Comparison of ENCODE assay signal across 18 cellular contexts in the genomic region with DNA sequence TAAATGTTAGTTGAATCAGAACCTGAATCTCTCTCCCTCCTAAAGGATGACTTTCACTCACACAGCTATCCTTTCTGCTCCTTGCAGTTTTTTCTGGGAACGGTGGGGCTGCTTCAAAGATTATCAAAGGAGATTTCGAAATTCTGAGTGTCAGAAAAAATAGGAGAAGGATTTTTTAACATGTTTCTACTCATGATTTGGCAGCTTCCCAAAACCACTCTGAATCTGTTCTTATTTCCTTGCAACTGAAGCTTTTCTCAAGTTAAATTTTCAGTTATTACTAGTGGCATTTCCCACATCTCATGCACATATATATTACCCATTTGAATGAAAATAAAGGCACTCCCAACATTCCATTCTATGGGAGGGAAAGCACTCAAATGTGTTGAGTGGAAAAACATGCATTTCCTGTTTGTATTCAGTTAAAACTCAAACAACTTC.
DNase-seq lines count a peak whose midpoint lies in the region; ATAC-seq and TF ChIP-seq lines count a peak whose summit lies in the region.
"Had no signal": no experiment of that assay in that cellular context is flagged by ENCODE, and none has a peak within 500 bp of the region (broad histone marks: within the 10 kb centered on the region; RNA-seq: fewer than 3 reads in every experiment).

No MANE protein-coding gene starts in this region.

- no peak for ATAC-seq in GM21786 (IDR thresholded peaks at IDR 0.05; ENCODE audit: unreplicated experiment)
- ATAC-seq: heart left ventricle; K562; stimulated activated naive B cell treated with anti-CD40 and anti-IgM and Interleukin-4, amounts not matched to agents 10 μg/mL and 1 μg/mL and 100 μg/mL, for 72 hours had no signal

- no peaks in the 10 kb centered on the region for H3K36me3 ChIP-seq in ACC112 (ENCODE audit: insufficient read depth, low read length)
- H3K36me3 ChIP-seq: heart left ventricle had no signal

- H3K4me3 ChIP-seq in ACC112 (ENCODE audit: low read depth, low read length) (peak overlapping the region; percentile 11; the same call in 1 of the 2 replicates), cardiac fibroblast (replicated peaks in 1 of 2; ENCODE audit: low read depth in 2 of 2, low read length in 2 of 2) (no peak overlapping the region)
- H3K4me3 ChIP-seq: heart left ventricle, K562 had no signal

- TF ChIP-seq CTCF in cardiac fibroblast (IDR thresholded peaks at IDR 0.05; ENCODE audit: low read depth, low read length): no peak

- H3K4me1 ChIP-seq in ACC112 (ENCODE audit: control insufficient read depth, insufficient read depth, low read length, unreplicated experiment): peaks cover 9% of the 10 kb centered on the region
- H3K4me1 ChIP-seq: parathyroid adenoma had no signal

- H2AFZ ChIP-seq in ACC112 (ENCODE audit: low read length, unreplicated experiment): peak overlapping the region; percentile 28
- H2AFZ ChIP-seq: parathyroid adenoma had no signal

- H3K79me2 ChIP-seq in ACC112 (ENCODE audit: control insufficient read depth, insufficient read depth, low read length, unreplicated experiment): no peaks in the 10 kb centered on the region
- H3K79me2 ChIP-seq: parathyroid adenoma had no signal

- H3K27ac ChIP-seq in ACC112 (ENCODE audit: low read depth, low read length): peak overlapping the region; percentile 29
- H3K27ac ChIP-seq: heart left ventricle, parathyroid adenoma had no signal

- DNase-seq in Kasumi-1 (lab: John Stamatoyannopoulos, UW) (peak; percentile 22 to 27), cardiac fibroblast (ENCODE audit: low read depth in 2 of 2) (peak; percentile 80 to 83), iris pigment epithelial cell (ENCODE audit: low read depth) (peak; percentile 74), kidney tubule cell (ENCODE audit: low spot score) (no peak), AG20443 (ENCODE audit: low spot score) (no peak)
- no peak for DNase-seq in stimulated activated CD4-positive, alpha-beta T cell treated with anti-CD3 and anti-CD28 coated beads, Interleukin-4, amount 100 ng/mL, for 4 hours
- DNase-seq: activated CD4-positive, alpha-beta memory T cell treated with anti-CD3 and anti-CD28 coated beads for 36 hours; activated effector memory CD4-positive, alpha-beta T cell treated with anti-CD3 and anti-CD28 coated beads, Interleukin-2, amount 50 U/mL, for 16 hours; cerebellar nuclear complex; heart left ventricle; NCI-H2081; stimulated activated CD4-positive, alpha-beta T cell treated with anti-CD3 and anti-CD28 coated beads, Interleukin-2, amount 100 ng/mL, for 24 hours; stimulated activated naive B cell treated with anti-CD40 and anti-IgM and Interleukin-4, amounts not matched to agents 10 μg/mL and 1 μg/mL and 100 μg/mL, for 72 hours; T-helper 2 cell had no signal

- no peaks in the 10 kb centered on the region for H3K27me3 ChIP-seq in ACC112 (ENCODE audit: insufficient read depth, low read length)
- H3K27me3 ChIP-seq: heart left ventricle had no signal

Comparison
In these comparisons a context has a peak if more than half of its experiments do, and no peak if none do; other contexts are left out.
1. DNase-seq: peak in Kasumi-1 (2 of 2), cardiac fibroblast (2 of 2) and iris pigment epithelial cell (single experiment); none in stimulated activated CD4-positive, alpha-beta T cell treated with anti-CD3 and anti-CD28 coated beads, Interleukin-4, amount 100 ng/mL, for 4 hours (0 of 2), kidney tubule cell (single experiment) and AG20443 (single experiment).